In the genomic region with DNA sequence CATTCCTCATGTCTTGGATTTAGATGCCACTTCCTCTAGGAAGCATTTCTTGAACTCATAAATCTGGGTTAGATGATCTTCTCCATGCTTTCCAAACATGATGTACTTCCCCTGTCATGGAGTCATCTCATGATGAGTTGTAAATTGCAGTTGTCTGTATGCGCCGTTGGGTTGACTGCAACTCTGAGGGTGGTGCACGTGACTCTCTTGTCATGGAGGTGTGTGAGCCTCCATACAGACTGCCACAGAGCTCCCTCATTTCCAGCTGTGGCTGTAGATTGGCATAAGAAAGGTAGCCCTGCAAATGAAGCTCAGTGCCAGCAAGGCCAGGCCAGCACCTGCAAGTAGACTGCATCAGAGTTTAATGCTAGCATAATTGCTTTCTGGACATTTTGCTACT, we compare ENCODE assay signal across 1 cellular context.
TF ChIP-seq lines count a peak whose summit lies in the region.

No MANE protein-coding gene starts in this region.

TF ChIP-seq in H1, 55 proteins besides CTCF, POLR2A, EP300 and RAD21:
- no peak for TF ChIP-seq CTBP2 (IDR thresholded peaks at IDR 0.05; ENCODE audit: borderline replicate concordance, insufficient read depth, insufficient read length, low read length)
- TF ChIP-seq, protein P1, sequence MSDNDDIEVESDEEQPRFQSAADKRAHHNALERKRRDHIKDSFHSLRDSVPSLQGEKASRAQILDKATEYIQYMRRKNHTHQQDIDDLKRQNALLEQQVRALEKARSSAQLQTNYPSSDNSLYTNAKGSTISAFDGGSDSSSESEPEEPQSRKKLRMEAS (IDR thresholded peaks at IDR 0.05): peak; percentile 33; the same call in 1 of the 2 replicates
- TF ChIP-seq, protein P2, sequence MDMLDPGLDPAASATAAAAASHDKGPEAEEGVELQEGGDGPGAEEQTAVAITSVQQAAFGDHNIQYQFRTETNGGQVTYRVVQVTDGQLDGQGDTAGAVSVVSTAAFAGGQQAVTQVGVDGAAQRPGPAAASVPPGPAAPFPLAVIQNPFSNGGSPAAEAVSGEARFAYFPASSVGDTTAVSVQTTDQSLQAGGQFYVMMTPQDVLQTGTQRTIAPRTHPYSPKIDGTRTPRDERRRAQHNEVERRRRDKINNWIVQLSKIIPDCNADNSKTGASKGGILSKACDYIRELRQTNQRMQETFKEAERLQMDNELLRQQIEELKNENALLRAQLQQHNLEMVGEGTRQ (IDR thresholded peaks at IDR 0.05; ENCODE audit: low read length): peak; percentile 56; the same call in 1 of the 2 replicates
- TF ChIP-seq SP4 (IDR thresholded peaks at IDR 0.05; ENCODE audit: low read length): no peak
TF ChIP-seq in H1: peak in this region for 2.
